Comparison of ENCODE assay signal across 1 cellular context in the genomic region with DNA sequence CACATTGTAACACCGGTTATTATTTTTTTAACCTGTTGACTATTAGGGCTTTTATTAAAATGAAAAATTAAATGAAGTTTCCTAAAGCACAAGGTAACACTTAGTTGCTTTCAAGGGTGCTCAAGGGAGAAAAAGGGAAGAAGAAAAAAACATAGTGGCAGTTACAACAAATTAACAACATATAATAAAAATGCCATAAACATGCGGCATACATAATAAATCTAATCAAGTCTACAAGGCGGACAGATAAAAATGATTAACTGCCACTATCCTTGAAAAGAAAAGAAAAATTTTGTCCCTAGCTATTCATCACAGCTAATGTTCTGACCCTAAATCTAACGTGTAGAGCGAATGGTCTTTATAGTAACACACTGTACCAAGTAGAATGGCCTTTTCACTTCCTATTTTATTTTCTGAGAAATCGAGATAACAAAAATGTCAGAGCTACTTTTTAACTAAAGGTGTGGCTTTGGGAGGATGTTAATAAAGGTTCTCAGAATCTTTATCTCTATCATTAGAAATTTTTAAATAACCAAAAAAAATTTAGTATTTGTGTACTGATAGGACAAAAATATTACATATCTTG.
TF ChIP-seq lines count a peak whose summit lies in the region.

No MANE protein-coding gene starts in this region.

TF ChIP-seq in K562, 482 proteins besides CTCF, POLR2A, EP300 and RAD21 (continued from another document):
- TF ChIP-seq ZNF12 (CRISPR knock-in tag; IDR thresholded peaks at IDR 0.05) (no peak), ZNF644 (tag; IDR thresholded peaks at IDR 0.05; ENCODE audit: low read depth) (no peak)
- TF ChIP-seq, protein P1, sequence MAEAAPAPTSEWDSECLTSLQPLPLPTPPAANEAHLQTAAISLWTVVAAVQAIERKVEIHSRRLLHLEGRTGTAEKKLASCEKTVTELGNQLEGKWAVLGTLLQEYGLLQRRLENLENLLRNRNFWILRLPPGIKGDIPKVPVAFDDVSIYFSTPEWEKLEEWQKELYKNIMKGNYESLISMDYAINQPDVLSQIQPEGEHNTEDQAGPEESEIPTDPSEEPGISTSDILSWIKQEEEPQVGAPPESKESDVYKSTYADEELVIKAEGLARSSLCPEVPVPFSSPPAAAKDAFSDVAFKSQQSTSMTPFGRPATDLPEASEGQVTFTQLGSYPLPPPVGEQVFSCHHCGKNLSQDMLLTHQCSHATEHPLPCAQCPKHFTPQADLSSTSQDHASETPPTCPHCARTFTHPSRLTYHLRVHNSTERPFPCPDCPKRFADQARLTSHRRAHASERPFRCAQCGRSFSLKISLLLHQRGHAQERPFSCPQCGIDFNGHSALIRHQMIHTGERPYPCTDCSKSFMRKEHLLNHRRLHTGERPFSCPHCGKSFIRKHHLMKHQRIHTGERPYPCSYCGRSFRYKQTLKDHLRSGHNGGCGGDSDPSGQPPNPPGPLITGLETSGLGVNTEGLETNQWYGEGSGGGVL (CRISPR knock-in tag; IDR thresholded peaks at IDR 0.05), result no peak
TF ChIP-seq in K562: peak in this region for 1.
